In the genomic region with DNA sequence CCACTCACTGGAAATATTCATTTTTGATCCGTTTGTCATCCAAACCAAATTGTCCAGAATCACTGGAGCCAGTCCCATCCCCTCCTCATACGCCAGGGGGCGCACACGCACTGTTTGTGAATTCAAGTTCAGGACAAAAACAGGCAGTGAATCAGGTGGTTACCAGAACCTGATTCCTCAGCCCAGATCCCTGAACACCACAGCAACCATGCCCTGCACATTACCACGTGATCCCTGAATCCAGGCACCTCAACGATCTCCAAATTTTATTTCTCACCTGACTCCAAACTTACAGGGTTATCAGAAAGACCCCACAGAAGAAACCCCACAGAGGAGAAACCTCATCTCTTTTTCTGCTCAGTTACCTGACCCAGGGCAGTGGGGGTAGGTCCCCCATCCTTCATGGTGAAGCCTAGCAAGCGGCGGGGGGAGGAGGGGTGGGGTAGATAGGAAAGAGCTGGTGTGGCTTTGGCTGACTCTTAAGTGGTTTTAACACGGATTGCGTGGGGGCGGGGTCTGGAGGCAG, we compare ENCODE assay signal across 1 cellular context.
TF ChIP-seq lines count a peak whose summit lies in the region.

No MANE protein-coding gene starts in this region.

TF ChIP-seq in K562, 482 proteins besides CTCF, POLR2A, EP300 and RAD21 (continued from another document and continues in another):
- TF ChIP-seq SP2 (IDR thresholded peaks at IDR 0.05; ENCODE audit: extremely low read depth, low read depth, low read length, poor library complexity, severe bottlenecking) (no peak), GTF2E2 (tag; IDR thresholded peaks at IDR 0.05) (no peak), HNRNPL (IDR thresholded peaks at IDR 0.05; ENCODE audit: low read depth, low read length) (no peak), SETDB1 (IDR thresholded peaks at IDR 0.05; ENCODE audit: low read length) (no peak), ZFP1 (CRISPR knock-in tag; IDR thresholded peaks at IDR 0.05) (no peak), PYGO2 (tag; IDR thresholded peaks at IDR 0.05) (no peak), SRSF1 (IDR thresholded peaks at IDR 0.05; ENCODE audit: low read depth, low read length) (no peak), GATAD2A (IDR thresholded peaks at IDR 0.05) (no peak), MYC (IDR thresholded peaks at IDR 0.05; ENCODE audit: low read depth, low read length) (0 out of 2 replicates have a peak, but pooled peaks have one; percentile 8), MYC (CRISPR knock-in tag; IDR thresholded peaks at IDR 0.05; ENCODE audit: borderline replicate concordance, low read depth) (no peak), ZNF75A (CRISPR knock-in tag; IDR thresholded peaks at IDR 0.05) (no peak), ARNT (IDR thresholded peaks at IDR 0.05) (no peak), SREBF2 (CRISPR knock-in tag; IDR thresholded peaks at IDR 0.05) (no peak), RREB1 (CRISPR knock-in tag; IDR thresholded peaks at IDR 0.05) (no peak), ZNF384 (IDR thresholded peaks at IDR 0.05; ENCODE audit: low read depth, low read length) (no peak), TAF1 (IDR thresholded peaks at IDR 0.05; ENCODE audit: control insufficient read depth, extremely low read depth, insufficient read depth, low read length, severe bottlenecking) (no peak), ZNF146 (CRISPR knock-in tag; IDR thresholded peaks at IDR 0.05; ENCODE audit: unreplicated experiment) (no peak), GABPB2 (CRISPR knock-in tag; conservative IDR thresholded peaks at IDR 0.05) (no peak), NCOA4 (IDR thresholded peaks at IDR 0.05; ENCODE audit: partially characterized antibody) (no peak), CBX5 (IDR thresholded peaks at IDR 0.05; ENCODE audit: borderline replicate concordance, low read depth) (no peak), CHD4 (IDR thresholded peaks at IDR 0.05; ENCODE audit: insufficient read depth, insufficient replicate concordance, low read depth, low read length, poor library complexity, severe bottlenecking) (no peak), DIDO1 (tag; IDR thresholded peaks at IDR 0.05; ENCODE audit: low read depth) (no peak), ZBED1 (IDR thresholded peaks at IDR 0.05) (no peak), STAG1 (CRISPR knock-in tag; IDR thresholded peaks at IDR 0.05; ENCODE audit: borderline replicate concordance) (peak; percentile 80), ZFP30 (CRISPR knock-in tag; IDR thresholded peaks at IDR 0.05; ENCODE audit: borderline replicate concordance) (no peak), TAF15 (IDR thresholded peaks at IDR 0.05; ENCODE audit: low read depth, low read length) (no peak), FUS (optimal IDR thresholded peaks at IDR 0.05; ENCODE audit: low read depth, low read length) (no peak), ELF1 (tag; IDR thresholded peaks at IDR 0.05) (no peak), PREB (CRISPR knock-in tag; IDR thresholded peaks at IDR 0.05) (no peak), ZNF512 (tag; IDR thresholded peaks at IDR 0.05) (no peak), ZBTB1 (CRISPR knock-in tag; IDR thresholded peaks at IDR 0.05; ENCODE audit: borderline replicate concordance, low read depth) (no peak), CBX3 (IDR thresholded peaks at IDR 0.05; ENCODE audit: borderline replicate concordance in 1 of 2, low read length in 2 of 2) (peak in 1 of 2 experiments; percentile 10; a peak in 1 of 3 replicates), E2F3 (CRISPR knock-in tag; IDR thresholded peaks at IDR 0.05) (no peak), ZBTB26 (CRISPR knock-in tag; IDR thresholded peaks at IDR 0.05) (no peak), NFATC3 (IDR thresholded peaks at IDR 0.05) (no peak), DACH1 (IDR thresholded peaks at IDR 0.05; ENCODE audit: partially characterized antibody) (no peak)
- TF ChIP-seq, protein P1, sequence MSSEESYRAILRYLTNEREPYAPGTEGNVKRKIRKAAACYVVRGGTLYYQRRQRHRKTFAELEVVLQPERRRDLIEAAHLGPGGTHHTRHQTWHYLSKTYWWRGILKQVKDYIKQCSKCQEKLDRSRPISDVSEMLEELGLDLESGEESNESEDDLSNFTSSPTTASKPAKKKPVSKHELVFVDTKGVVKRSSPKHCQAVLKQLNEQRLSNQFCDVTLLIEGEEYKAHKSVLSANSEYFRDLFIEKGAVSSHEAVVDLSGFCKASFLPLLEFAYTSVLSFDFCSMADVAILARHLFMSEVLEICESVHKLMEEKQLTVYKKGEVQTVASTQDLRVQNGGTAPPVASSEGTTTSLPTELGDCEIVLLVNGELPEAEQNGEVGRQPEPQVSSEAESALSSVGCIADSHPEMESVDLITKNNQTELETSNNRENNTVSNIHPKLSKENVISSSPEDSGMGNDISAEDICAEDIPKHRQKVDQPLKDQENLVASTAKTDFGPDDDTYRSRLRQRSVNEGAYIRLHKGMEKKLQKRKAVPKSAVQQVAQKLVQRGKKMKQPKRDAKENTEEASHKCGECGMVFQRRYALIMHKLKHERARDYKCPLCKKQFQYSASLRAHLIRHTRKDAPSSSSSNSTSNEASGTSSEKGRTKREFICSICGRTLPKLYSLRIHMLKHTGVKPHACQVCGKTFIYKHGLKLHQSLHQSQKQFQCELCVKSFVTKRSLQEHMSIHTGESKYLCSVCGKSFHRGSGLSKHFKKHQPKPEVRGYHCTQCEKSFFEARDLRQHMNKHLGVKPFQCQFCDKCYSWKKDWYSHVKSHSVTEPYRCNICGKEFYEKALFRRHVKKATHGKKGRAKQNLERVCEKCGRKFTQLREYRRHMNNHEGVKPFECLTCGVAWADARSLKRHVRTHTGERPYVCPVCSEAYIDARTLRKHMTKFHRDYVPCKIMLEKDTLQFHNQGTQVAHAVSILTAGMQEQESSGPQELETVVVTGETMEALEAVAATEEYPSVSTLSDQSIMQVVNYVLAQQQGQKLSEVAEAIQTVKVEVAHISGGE (CRISPR knock-in tag; IDR thresholded peaks at IDR 0.05), result no peak
- TF ChIP-seq, protein P2, sequence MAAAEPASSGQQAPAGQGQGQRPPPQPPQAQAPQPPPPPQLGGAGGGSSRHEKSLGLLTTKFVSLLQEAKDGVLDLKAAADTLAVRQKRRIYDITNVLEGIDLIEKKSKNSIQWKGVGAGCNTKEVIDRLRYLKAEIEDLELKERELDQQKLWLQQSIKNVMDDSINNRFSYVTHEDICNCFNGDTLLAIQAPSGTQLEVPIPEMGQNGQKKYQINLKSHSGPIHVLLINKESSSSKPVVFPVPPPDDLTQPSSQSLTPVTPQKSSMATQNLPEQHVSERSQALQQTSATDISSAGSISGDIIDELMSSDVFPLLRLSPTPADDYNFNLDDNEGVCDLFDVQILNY (CRISPR knock-in tag; IDR thresholded peaks at IDR 0.05), result no peak
- TF ChIP-seq, protein P3, sequence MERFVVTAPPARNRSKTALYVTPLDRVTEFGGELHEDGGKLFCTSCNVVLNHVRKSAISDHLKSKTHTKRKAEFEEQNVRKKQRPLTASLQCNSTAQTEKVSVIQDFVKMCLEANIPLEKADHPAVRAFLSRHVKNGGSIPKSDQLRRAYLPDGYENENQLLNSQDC (CRISPR knock-in tag; IDR thresholded peaks at IDR 0.05), result no peak
- TF ChIP-seq, protein P4, sequence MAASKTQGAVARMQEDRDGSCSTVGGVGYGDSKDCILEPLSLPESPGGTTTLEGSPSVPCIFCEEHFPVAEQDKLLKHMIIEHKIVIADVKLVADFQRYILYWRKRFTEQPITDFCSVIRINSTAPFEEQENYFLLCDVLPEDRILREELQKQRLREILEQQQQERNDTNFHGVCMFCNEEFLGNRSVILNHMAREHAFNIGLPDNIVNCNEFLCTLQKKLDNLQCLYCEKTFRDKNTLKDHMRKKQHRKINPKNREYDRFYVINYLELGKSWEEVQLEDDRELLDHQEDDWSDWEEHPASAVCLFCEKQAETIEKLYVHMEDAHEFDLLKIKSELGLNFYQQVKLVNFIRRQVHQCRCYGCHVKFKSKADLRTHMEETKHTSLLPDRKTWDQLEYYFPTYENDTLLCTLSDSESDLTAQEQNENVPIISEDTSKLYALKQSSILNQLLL (CRISPR knock-in tag; IDR thresholded peaks at IDR 0.05; ENCODE audit: borderline replicate concordance), result no peak
- TF ChIP-seq, protein P5, sequence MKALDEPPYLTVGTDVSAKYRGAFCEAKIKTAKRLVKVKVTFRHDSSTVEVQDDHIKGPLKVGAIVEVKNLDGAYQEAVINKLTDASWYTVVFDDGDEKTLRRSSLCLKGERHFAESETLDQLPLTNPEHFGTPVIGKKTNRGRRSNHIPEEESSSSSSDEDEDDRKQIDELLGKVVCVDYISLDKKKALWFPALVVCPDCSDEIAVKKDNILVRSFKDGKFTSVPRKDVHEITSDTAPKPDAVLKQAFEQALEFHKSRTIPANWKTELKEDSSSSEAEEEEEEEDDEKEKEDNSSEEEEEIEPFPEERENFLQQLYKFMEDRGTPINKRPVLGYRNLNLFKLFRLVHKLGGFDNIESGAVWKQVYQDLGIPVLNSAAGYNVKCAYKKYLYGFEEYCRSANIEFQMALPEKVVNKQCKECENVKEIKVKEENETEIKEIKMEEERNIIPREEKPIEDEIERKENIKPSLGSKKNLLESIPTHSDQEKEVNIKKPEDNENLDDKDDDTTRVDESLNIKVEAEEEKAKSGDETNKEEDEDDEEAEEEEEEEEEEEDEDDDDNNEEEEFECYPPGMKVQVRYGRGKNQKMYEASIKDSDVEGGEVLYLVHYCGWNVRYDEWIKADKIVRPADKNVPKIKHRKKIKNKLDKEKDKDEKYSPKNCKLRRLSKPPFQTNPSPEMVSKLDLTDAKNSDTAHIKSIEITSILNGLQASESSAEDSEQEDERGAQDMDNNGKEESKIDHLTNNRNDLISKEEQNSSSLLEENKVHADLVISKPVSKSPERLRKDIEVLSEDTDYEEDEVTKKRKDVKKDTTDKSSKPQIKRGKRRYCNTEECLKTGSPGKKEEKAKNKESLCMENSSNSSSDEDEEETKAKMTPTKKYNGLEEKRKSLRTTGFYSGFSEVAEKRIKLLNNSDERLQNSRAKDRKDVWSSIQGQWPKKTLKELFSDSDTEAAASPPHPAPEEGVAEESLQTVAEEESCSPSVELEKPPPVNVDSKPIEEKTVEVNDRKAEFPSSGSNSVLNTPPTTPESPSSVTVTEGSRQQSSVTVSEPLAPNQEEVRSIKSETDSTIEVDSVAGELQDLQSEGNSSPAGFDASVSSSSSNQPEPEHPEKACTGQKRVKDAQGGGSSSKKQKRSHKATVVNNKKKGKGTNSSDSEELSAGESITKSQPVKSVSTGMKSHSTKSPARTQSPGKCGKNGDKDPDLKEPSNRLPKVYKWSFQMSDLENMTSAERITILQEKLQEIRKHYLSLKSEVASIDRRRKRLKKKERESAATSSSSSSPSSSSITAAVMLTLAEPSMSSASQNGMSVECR (CRISPR knock-in tag; IDR thresholded peaks at IDR 0.05), result no peak
